In the genomic region with DNA sequence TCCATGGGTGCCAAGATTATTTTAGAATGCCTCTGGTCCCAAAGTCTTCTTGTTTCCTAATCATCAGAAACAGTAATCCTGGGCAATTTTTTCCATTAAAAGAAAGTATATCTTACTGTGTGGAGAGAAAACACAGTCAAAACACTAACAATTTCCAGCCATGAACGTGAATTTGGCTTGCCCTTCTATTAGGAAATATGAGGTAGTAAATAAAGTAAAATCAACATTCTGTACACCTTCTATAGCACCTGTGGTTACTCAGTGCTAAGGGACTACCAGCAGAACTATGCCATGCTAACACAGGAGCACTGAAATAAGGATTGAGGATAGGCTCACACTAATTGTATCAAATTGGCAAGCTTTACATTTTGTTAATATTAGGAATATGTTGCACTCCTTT, we compare ENCODE assay signal across 18 cellular contexts.
DNase-seq lines count a peak whose midpoint lies in the region; ATAC-seq and TF ChIP-seq lines count a peak whose summit lies in the region.
"Had no signal": no experiment of that assay in that cellular context is flagged by ENCODE, and none has a peak within 500 bp of the region (broad histone marks: within the 10 kb centered on the region; RNA-seq: fewer than 3 reads in every experiment).

No MANE protein-coding gene starts in this region.

- peaks cover 39% of the 10 kb centered on the region for H3K4me1 Mint-ChIP-seq in osteocyte (ENCODE audit: unreplicated experiment)
- H3K4me1 Mint-ChIP-seq in T-cell, result no peaks in the 10 kb centered on the region

- no peak for DNase-seq in left ventricle myocardium inferior
- DNase-seq in heart left ventricle, result no peak
- peak; percentile 8 for DNase-seq in NCI-H345 (lab: John Stamatoyannopoulos, UW)
- no peak for DNase-seq in osteocyte (ENCODE audit: extremely low spot score, unreplicated experiment)
- no peak for DNase-seq in tibial artery
- no peak for DNase-seq in T-cell
- no peak for DNase-seq in HPDE6-E6E7 (ENCODE audit: extremely low spot score)
- DNase-seq: Calu3; CD8-positive, alpha-beta T cell; GDM1; H7; HFFc6; IMR-90 had no signal

- POLR2A ChIA-PET in T-cell (lab: Charles Lee), result no interaction called here

- H3K27me3 Mint-ChIP-seq in osteocyte (ENCODE audit: unreplicated experiment) (no peaks in the 10 kb centered on the region), T-cell (peaks cover 4 to 14% of the 10 kb centered on the region in 2 donors)

- no peaks in the 10 kb centered on the region for H3K27me3 ChIP-seq in left ventricle myocardium inferior (ENCODE audit: low read depth)
- H3K27me3 ChIP-seq in heart left ventricle, result no peaks in the 10 kb centered on the region
- H3K27me3 ChIP-seq in tibial artery, result no peaks in the 10 kb centered on the region
- H3K27me3 ChIP-seq: BLaER1 treated with 17β-estradiol and CSF1 and Interleukin-3, amounts not matched to agents 10 nM and 100 nM had no signal

- H3K9me3 Mint-ChIP-seq in osteocyte (ENCODE audit: unreplicated experiment) (peaks cover 3% of the 10 kb centered on the region), T-cell (peaks cover 0 to 16% (median 13%) of the 10 kb centered on the region in 3 donors)

- intact Hi-C loops in left ventricle myocardium inferior (cut with micrococcal nuclease), result no loop called here
- intact Hi-C loops in heart left ventricle (cut with DNase I), result loop anchor here in 2 of 10 donors (10.0 kb wide), 1 partner anchor 106 kb away; no protein-coding TSS in a partner anchor
- intact Hi-C loops in tibial artery (cut with DNase I; ENCODE audit: low total_unique reads), result no loop called here

- TF ChIP-seq POLR2A in heart left ventricle (IDR thresholded peaks at IDR 0.05), result no peak

- H3K9me3 ChIP-seq in left ventricle myocardium inferior (replicated peaks) (peaks cover 11% of the 10 kb centered on the region), heart left ventricle (peaks cover 0 to 7% (median 0%) of the 10 kb centered on the region in 12 donors), tibial artery (no peaks in the 10 kb centered on the region)

- WGBS in heart left ventricle, 4 donors, result 21 to 52% (median 34%) methylated on average over 1 of the region's 1 CpG

- peak overlapping the region; percentile 16 for H3K27ac ChIP-seq in left ventricle myocardium inferior (replicated peaks)
- H3K27ac ChIP-seq in heart left ventricle, result peak overlapping the region in 3 of 12 donors; percentile 16 to 40 (median 28)
- H3K27ac ChIP-seq in tibial artery, result peak overlapping the region; percentile 20 to 70
- H3K27ac ChIP-seq: BLaER1 treated with 17β-estradiol and CSF1 and Interleukin-3, amounts not matched to agents 10 nM and 100 nM had no signal

- H3K36me3 ChIP-seq in left ventricle myocardium inferior (peaks cover 24% of the 10 kb centered on the region), heart left ventricle (peaks cover 0 to 23% (median 0%) of the 10 kb centered on the region in 9 donors), tibial artery (peaks cover 0 to 6% (median 0%) of the 10 kb centered on the region in 3 donors)
- H3K36me3 ChIP-seq: BLaER1 treated with 17β-estradiol and CSF1 and Interleukin-3, amounts not matched to agents 10 nM and 100 nM had no signal

- no peak for TF ChIP-seq CTCF in left ventricle myocardium inferior (IDR thresholded peaks at IDR 0.05; ENCODE audit: borderline replicate concordance)
- no peak for TF ChIP-seq CTCF in heart left ventricle (IDR thresholded peaks at IDR 0.05)
- no peak for TF ChIP-seq CTCF in osteocyte (IDR thresholded peaks at IDR 0.05)
- no peak for TF ChIP-seq CTCF in tibial artery (IDR thresholded peaks at IDR 0.05)

- CTCF ChIA-PET in T-cell (lab: Charles Lee), result no interaction called here

- H3K4me3 Mint-ChIP-seq in osteocyte (ENCODE audit: unreplicated experiment) (no peak overlapping the region), T-cell (no peak overlapping the region)
- H3K4me3 Mint-ChIP-seq: B cell; CD8-positive, alpha-beta T cell; GM23338; HFFc6 had no signal

- H3K36me3 Mint-ChIP-seq in osteocyte (ENCODE audit: unreplicated experiment), result peaks cover 77% of the 10 kb centered on the region
- peaks cover 4% of the 10 kb centered on the region for H3K36me3 Mint-ChIP-seq in T-cell
- H3K36me3 Mint-ChIP-seq: CD8-positive, alpha-beta T cell had no signal

- H3K4me3 ChIP-seq in left ventricle myocardium inferior (no peak overlapping the region), heart left ventricle (no peak overlapping the region), tibial artery (no peak overlapping the region)
- H3K4me3 ChIP-seq: BLaER1 treated with 17β-estradiol and CSF1 and Interleukin-3, amounts not matched to agents 10 nM and 100 nM; GM23338; K562 had no signal

- ATAC-seq in heart left ventricle, result no peak
- no peak for ATAC-seq in T-cell (replicated peaks in 1 of 4)
- ATAC-seq: CD8-positive, alpha-beta T cell; GM23338; HCT116; K562 had no signal

- H3K27ac Mint-ChIP-seq in osteocyte (ENCODE audit: unreplicated experiment) (peak overlapping the region; percentile 71), T-cell (no peak overlapping the region)
- H3K27ac Mint-ChIP-seq: B cell; CD8-positive, alpha-beta T cell; GM23338; HFFc6 had no signal

- peaks cover 51% of the 10 kb centered on the region for H3K4me1 ChIP-seq in left ventricle myocardium inferior
- peaks cover 0 to 38% (median 24%) of the 10 kb centered on the region in 12 donors for H3K4me1 ChIP-seq in heart left ventricle
- H3K4me1 ChIP-seq in tibial artery, result peaks cover 0 to 49% (median 24%) of the 10 kb centered on the region in 4 donors
- H3K4me1 ChIP-seq: BLaER1 treated with 17β-estradiol and CSF1 and Interleukin-3, amounts not matched to agents 10 nM and 100 nM had no signal
